In the genomic region with DNA sequence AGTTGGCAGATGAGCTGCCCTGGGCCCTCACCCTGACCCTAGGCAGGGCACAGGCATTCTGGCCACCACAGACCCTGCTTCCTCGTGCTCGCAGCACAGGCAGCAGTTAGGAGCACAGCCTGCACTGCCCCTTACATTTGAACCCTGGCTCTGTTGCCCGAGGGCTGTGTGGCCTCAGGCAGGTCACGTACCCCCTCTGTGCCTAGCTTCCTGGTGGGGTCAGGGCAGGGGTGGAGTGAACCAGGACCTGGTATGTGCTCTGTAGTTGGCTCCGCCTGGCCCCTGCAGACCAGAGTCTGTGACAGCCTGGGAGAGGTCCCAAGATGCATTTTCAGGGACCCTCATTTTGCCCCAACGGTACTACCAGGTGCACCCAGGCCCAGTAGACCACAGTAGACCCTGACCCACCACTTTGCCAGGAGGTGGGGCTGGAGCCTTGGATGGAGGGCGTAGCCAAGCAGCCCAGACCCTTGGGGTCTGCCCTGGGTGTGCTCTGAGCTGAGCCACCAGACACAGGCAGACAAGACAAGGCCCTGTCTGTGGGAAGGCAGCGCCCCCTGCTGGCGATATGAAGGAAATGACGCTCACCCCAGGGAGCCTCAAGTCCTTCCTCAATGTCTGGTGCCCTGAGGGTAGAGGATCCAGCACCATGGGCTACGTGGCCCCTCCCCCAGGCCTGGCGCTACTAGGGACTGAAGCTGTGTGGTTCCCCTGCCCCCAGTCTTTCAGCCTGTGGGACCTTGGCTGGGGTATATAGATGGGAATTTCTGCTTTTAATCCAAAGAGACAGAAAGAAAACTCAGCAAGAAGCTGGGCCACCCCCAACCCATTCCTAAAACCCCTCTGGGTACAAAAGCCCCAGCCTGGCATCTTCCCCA, we compare ENCODE assay signal across 8 cellular contexts. TPM values are rescaled to one million over a fixed set of nuclear protein-coding genes. Genes with fewer than 3 reads are reported as not detected.
DNase-seq lines count a peak whose midpoint lies in the region; ATAC-seq and TF ChIP-seq lines count a peak whose summit lies in the region.
"Had no signal": no experiment of that assay in that cellular context is flagged by ENCODE, and none has a peak within 500 bp of the region (broad histone marks: within the 10 kb centered on the region; RNA-seq: fewer than 3 reads in every experiment).

No MANE protein-coding gene starts in this region.

- intact Hi-C loops in left cardiac atrium (cut with DNase I) (loop anchor here (2.0 to 10.0 kb wide), 2 partner anchors 115 to 171 kb away; no protein-coding TSS in a partner anchor), aorta (cut with DNase I) (loop anchor here (1.0 to 5.0 kb wide), 3 partner anchors 96 to 115 kb away; partner anchors contain the start of gene NFIX (in 1 of the 2))

- no peak overlapping the region for H3K9ac ChIP-seq in rectal smooth muscle tissue (ENCODE audit: low read length)

- no peaks in the 10 kb centered on the region for H3K9me3 Mint-ChIP-seq in T-cell
- H3K9me3 Mint-ChIP-seq: stimulated activated naive CD8-positive, alpha-beta T cell treated with anti-CD3 and anti-CD28 coated beads, Interleukin-15, Interleukin-2, amounts not matched to agents 100 ng/mL and 50 ng/mL, for 24 hours had no signal

- CTCF ChIA-PET in T-cell (lab: Charles Lee): interaction anchor here (0.8 to 3.1 kb wide), 6 partner anchors 33 to 128 kb away, joined by 3 to 14 read pairs (median 6); no protein-coding TSS in a partner anchor

- peaks cover 18 to 31% (median 29%) of the 10 kb centered on the region in 3 donors for H3K4me1 Mint-ChIP-seq in T-cell

- TF ChIP-seq CTCF in GM13976 (IDR thresholded peaks at IDR 0.05; ENCODE audit: borderline replicate concordance, control extremely low read depth, extremely low read depth, insufficient read depth, missing control alignments): peak; percentile 86

- H3K27ac Mint-ChIP-seq in T-cell: no peak overlapping the region
- H3K27ac Mint-ChIP-seq: stimulated activated naive CD8-positive, alpha-beta T cell treated with anti-CD3 and anti-CD28 coated beads, Interleukin-15, Interleukin-2, amounts not matched to agents 100 ng/mL and 50 ng/mL, for 24 hours had no signal

- 17 to 21% methylated on average over 11 to 12 of the region's 12 CpGs for WGBS in aorta, 2 donors

- H3K9me3 ChIP-seq in aorta (ENCODE audit: control insufficient read depth, low read length): no peaks in the 10 kb centered on the region

- peaks cover 30% of the 10 kb centered on the region for H3K4me1 ChIP-seq in rectal smooth muscle tissue (ENCODE audit: control insufficient read depth, insufficient read depth, low read length)
- peaks cover 0 to 3% of the 10 kb centered on the region in 2 donors for H3K4me1 ChIP-seq in aorta (ENCODE audit: control insufficient read depth in 1 of 2, insufficient read depth in 2 of 2, low read length in 2 of 2)

- H3K4me3 ChIP-seq in rectal smooth muscle tissue (ENCODE audit: low read length): no peak overlapping the region
- no peak overlapping the region for H3K4me3 ChIP-seq in aorta (ENCODE audit: low read length in 2 of 2)

- H3K36me3 ChIP-seq in rectal smooth muscle tissue (ENCODE audit: control insufficient read depth, insufficient read depth, low read length) (peaks cover 3% of the 10 kb centered on the region), aorta (ENCODE audit: control insufficient read depth in 1 of 2, insufficient read depth in 2 of 2, low read length in 1 of 2) (no peaks in the 10 kb centered on the region)

- ATAC-seq in T-cell (replicated peaks in 1 of 4): peak; percentile 66 to 76 (median 70)
- ATAC-seq in left cardiac atrium: peak; percentile 51 to 59
- peak; percentile 73 for ATAC-seq in aorta (ENCODE audit: low FRiP score)

- POLR2A ChIA-PET in T-cell (lab: Charles Lee): interaction anchor here in 1 of 2 donors (1.1 kb wide), 1 partner anchor 59 kb away, joined by 3 read pairs; no protein-coding TSS in a partner anchor

- DNase-seq in GM13976 (ENCODE audit: low spot score): peak; percentile 95
- peak; percentile 69 for DNase-seq in NCI-H1436 (lab: John Stamatoyannopoulos, UW)
- peak; percentile 63 to 83 (median 78) for DNase-seq in T-cell
- DNase-seq in amniotic stem cell (lab: John Stamatoyannopoulos, UW): peak; percentile 51
- peak; percentile 89 for DNase-seq in left cardiac atrium
- peak; percentile 90 to 93 for DNase-seq in aorta

- H3K27me3 Mint-ChIP-seq in T-cell: peaks cover 5 to 16% of the 10 kb centered on the region in 2 donors

- no peaks in the 10 kb centered on the region for H3K27me3 ChIP-seq in rectal smooth muscle tissue (ENCODE audit: control insufficient read depth, insufficient read depth, low read length)
- no peaks in the 10 kb centered on the region for H3K27me3 ChIP-seq in aorta (ENCODE audit: control insufficient read depth in 1 of 2, insufficient read depth in 2 of 2, low read length in 1 of 2)

- in situ Hi-C loops in GM13976 (cut with MboI; ENCODE audit: low sequenced_read_pairs, unreplicated experiment): loop anchor here (5.0 kb wide), 1 partner anchor 116 kb away; no protein-coding TSS in a partner anchor

- no peak overlapping the region for H3K4me3 Mint-ChIP-seq in T-cell
- H3K4me3 Mint-ChIP-seq: stimulated activated naive CD8-positive, alpha-beta T cell treated with anti-CD3 and anti-CD28 coated beads, Interleukin-15, Interleukin-2, amounts not matched to agents 100 ng/mL and 50 ng/mL, for 24 hours had no signal

- no peaks in the 10 kb centered on the region for H3K36me3 Mint-ChIP-seq in T-cell

- H3K27ac ChIP-seq in rectal smooth muscle tissue (ENCODE audit: low read depth, low read length) (peak overlapping the region; percentile 60), aorta (ENCODE audit: low read depth in 1 of 2, low read length in 2 of 2) (peak overlapping the region; percentile 49 to 59)

RNA-seq across cellular contexts. Expression of gene LYL1, which starts 9.0 kb away (rescaled TPM):
- total RNA-seq in T-cell (10 to 100 TPM in 3 of 5 donors, 1 to 10 TPM in 2; 3.4 to 20.6 (median 15.4) TPM), left cardiac atrium (1 to 10 TPM; 7.5 to 9.0 TPM), aorta (10 to 100 TPM in 1 of 2 donors, 1 to 10 TPM in 1; 8.7 to 28.6 TPM)
- polyA plus RNA-seq in aorta: 1 to 10 TPM; 7.3 to 9.3 TPM

RNA-seq across cellular contexts. Expression of gene TRMT1, which starts 22.9 kb away (rescaled TPM):
- total RNA-seq in T-cell (100 to 1,000 TPM in 2 of 5 donors, 10 to 100 TPM in 3; 68.9 to 121 (median 95.6) TPM), left cardiac atrium (10 to 100 TPM; 18.4 to 20.9 TPM), aorta (10 to 100 TPM; 23.9 to 26.5 TPM)
- 10 to 100 TPM; 17.9 to 62.2 TPM for polyA plus RNA-seq in aorta

RNA-seq across cellular contexts. Expression of gene NACC1, which starts 24.4 kb away (rescaled TPM):
- total RNA-seq in T-cell (10 to 100 TPM; 23.8 to 44.9 (median 38.1) TPM), left cardiac atrium (10 to 100 TPM; 34.9 to 47.8 TPM), aorta (10 to 100 TPM; 26.0 to 37.4 TPM)
- polyA plus RNA-seq in aorta: 1 to 10 TPM; 5.0 to 7.8 TPM

RNA-seq across cellular contexts. Expression of gene STX10, which starts 56.5 kb away (rescaled TPM):
- total RNA-seq in T-cell: 10 to 100 TPM; 43.8 to 89.6 (median 67.3) TPM
- 10 to 100 TPM; 30.0 to 36.1 TPM for total RNA-seq in left cardiac atrium
- total RNA-seq in aorta: 10 to 100 TPM; 33.0 to 47.4 TPM
- polyA plus RNA-seq in aorta: 100 to 1,000 TPM in 1 of 2 donors, 10 to 100 TPM in 1; 70.5 to 105 TPM

RNA-seq across cellular contexts. Expression of gene IER2, which starts 56.6 kb away (rescaled TPM):
- total RNA-seq in T-cell (100 to 1,000 TPM; 165 to 413 (median 196) TPM), left cardiac atrium (10 to 100 TPM; 36.9 to 61.3 TPM), aorta (100 to 1,000 TPM; 143 to 239 TPM)
- 100 to 1,000 TPM in 1 of 2 donors, 10 to 100 TPM in 1; 39.7 to 269 TPM for polyA plus RNA-seq in aorta
